ENCODE assay signal across 1 cellular context in genomic region chr20:49219091-49219923, GRCh38.
TF ChIP-seq lines count a peak whose summit lies in the region.

Gene DDX27, plus strand, starts transcription at chr20:49219416. Its CDS starts 33 bp downstream, at chr20:49219449.

TF ChIP-seq in GM12878, 131 proteins besides CTCF, POLR2A, EP300 and RAD21 (continued from another document):
- no peak for TF ChIP-seq PRDM15 (CRISPR knock-in tag; IDR thresholded peaks at IDR 0.05)
